In the genomic region with DNA sequence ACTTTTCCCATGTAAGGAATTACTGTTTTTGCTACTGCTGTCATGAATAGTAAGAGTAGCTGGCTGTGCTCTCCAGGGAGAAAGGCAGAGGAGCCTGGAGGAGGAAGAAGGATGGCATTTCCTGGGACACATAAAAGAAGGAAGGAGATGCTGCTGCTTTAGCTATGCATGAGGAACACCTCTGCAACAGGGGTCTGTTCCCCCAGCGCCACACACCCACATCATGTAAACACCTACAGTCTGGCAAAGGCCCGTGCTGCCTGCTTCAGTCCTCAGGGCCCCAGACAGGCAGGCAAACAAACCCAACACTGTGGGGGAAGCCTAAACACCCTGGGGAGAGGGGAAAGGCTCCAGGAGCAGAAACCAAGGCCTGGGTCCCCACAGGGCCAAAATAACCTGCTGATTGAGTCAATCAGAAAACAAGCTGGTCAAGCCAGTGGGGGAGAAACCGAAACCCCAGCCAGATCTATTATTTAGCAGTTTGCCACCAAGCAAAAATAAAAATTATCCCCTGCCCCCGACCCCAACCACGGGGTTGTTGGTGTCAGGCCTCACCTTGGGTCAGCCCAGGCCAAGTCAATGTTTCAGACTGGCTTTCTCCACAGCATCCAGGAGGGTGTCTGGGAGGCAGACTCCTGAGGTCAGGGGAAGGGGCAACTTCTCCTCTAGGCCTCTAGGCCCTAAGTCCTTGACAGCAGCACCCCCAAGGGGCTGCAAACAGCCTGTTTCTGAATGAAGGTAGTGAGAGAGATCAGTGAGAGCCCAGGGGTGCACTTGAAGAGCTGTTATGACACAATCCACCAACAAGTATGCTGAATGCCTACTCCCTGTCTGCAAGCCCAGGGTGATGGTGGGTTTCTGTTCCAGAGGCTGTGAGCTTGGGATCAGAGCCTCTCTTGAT, we compare ENCODE assay signal across 16 cellular contexts. TPM values are rescaled to one million over a fixed set of nuclear protein-coding genes. Genes with fewer than 3 reads are reported as not detected.
DNase-seq lines count a peak whose midpoint lies in the region; ATAC-seq and TF ChIP-seq lines count a peak whose summit lies in the region.
"Had no signal": no experiment of that assay in that cellular context is flagged by ENCODE, and none has a peak within 500 bp of the region (broad histone marks: within the 10 kb centered on the region; RNA-seq: fewer than 3 reads in every experiment).

No MANE protein-coding gene starts in this region.

- POLR2A ChIA-PET in PC-3 (lab: Charles Lee; ENCODE audit: unreplicated experiment) = no interaction called here

- H3K4me3 ChIP-seq in GM06990 (replicated peaks; ENCODE audit: low read depth, low read length) = no peak overlapping the region
- no peak overlapping the region for H3K4me3 ChIP-seq in GM23248
- H3K4me3 ChIP-seq in PC-3 (ENCODE audit: low read length) = no peak overlapping the region
- no peak overlapping the region for H3K4me3 ChIP-seq in sigmoid colon
- H3K4me3 ChIP-seq: mucosa of descending colon, transverse colon had no signal

- TF ChIP-seq POLR2A in sigmoid colon (IDR thresholded peaks at IDR 0.05) = no peak

- H3K79me2 ChIP-seq in GM23248 (ENCODE audit: insufficient read depth) (no peaks in the 10 kb centered on the region), PC-3 (ENCODE audit: low read length) (no peaks in the 10 kb centered on the region)

- 83 to 91% methylated on average over 5 of the region's 5 CpGs for WGBS in GM23248 (ENCODE audit: low coverage in 1 of 2, low lambda C conversion rate in 2 of 2, missing lambda C conversion rate in 2 of 2), 2 experiments
- 81 to 87% methylated on average over 5 of the region's 5 CpGs for WGBS in sigmoid colon, 2 donors

- H4K20me1 ChIP-seq in GM23248 (ENCODE audit: insufficient read depth) (no peaks in the 10 kb centered on the region), PC-3 (ENCODE audit: low read length) (no peaks in the 10 kb centered on the region)

- no peak overlapping the region for H3K4me3 Mint-ChIP-seq in nephron
- no peak overlapping the region for H3K4me3 Mint-ChIP-seq in activated T-cell treated with anti-CD3 and anti-CD28 coated beads, Interleukin-2, amount 50 U/mL, for 24 hours
- H3K4me3 Mint-ChIP-seq: activated CD4-positive, alpha-beta T cell treated with anti-CD3 and anti-CD28 coated beads, Interleukin-2, amount 10 ng/mL, durations not matched to agents 24 days and 14 days; T-cell had no signal

- BruUV-seq in PC-3 (replicated peaks; lab: Mats Ljungman, UMichigan) = no TSS peak

- in situ Hi-C loops in GM23248 (cut with MboI) = no loop called here

- H3F3A ChIP-seq in GM23248 (ENCODE audit: insufficient read depth) = peaks cover 54% of the 10 kb centered on the region
- no peaks in the 10 kb centered on the region for H3F3A ChIP-seq in PC-3 (ENCODE audit: low read length, unreplicated experiment)

- H3K9me2 ChIP-seq in GM23248 (ENCODE audit: insufficient read depth) = no peaks in the 10 kb centered on the region
- no peaks in the 10 kb centered on the region for H3K9me2 ChIP-seq in PC-3 (replicated peaks; ENCODE audit: low read length)

- peak overlapping the region; percentile 64; the same call in 1 of the 2 replicates for H2AFZ ChIP-seq in GM23248
- no peak overlapping the region for H2AFZ ChIP-seq in PC-3 (ENCODE audit: low read length)

- H3K9me3 ChIP-seq in GM23248 (ENCODE audit: low read depth) = no peaks in the 10 kb centered on the region
- H3K9me3 ChIP-seq in PC-3 (ENCODE audit: low read length) = no peaks in the 10 kb centered on the region
- no peaks in the 10 kb centered on the region for H3K9me3 ChIP-seq in sigmoid colon
- H3K9me3 ChIP-seq: mucosa of descending colon, transverse colon had no signal

- no peaks in the 10 kb centered on the region for H3K27me3 ChIP-seq in GM06990 (replicated peaks; ENCODE audit: control insufficient read depth, insufficient read depth, low read length)
- H3K27me3 ChIP-seq in GM23248 (replicated peaks; ENCODE audit: insufficient read depth) = no peaks in the 10 kb centered on the region
- H3K27me3 ChIP-seq in PC-3 (ENCODE audit: low read length) = no peaks in the 10 kb centered on the region
- no peaks in the 10 kb centered on the region for H3K27me3 ChIP-seq in sigmoid colon
- H3K27me3 ChIP-seq: transverse colon had no signal

- peaks cover 70% of the 10 kb centered on the region for H3K4me1 ChIP-seq in GM23248 (ENCODE audit: insufficient read depth)
- H3K4me1 ChIP-seq in PC-3 (ENCODE audit: insufficient read depth, low read length) = peaks cover 48% of the 10 kb centered on the region
- H3K4me1 ChIP-seq in sigmoid colon = peaks cover 0 to 32% (median 20%) of the 10 kb centered on the region in 4 donors

- intact Hi-C loops in PC-3 (cut with micrococcal nuclease) = no loop called here
- intact Hi-C loops in sigmoid colon (cut with DNase I) = no loop called here

- H3K27ac Mint-ChIP-seq in nephron = peak overlapping the region; percentile 43 to 81 (median 80)
- no peak overlapping the region for H3K27ac Mint-ChIP-seq in activated T-cell treated with anti-CD3 and anti-CD28 coated beads, Interleukin-2, amount 50 U/mL, for 24 hours
- H3K27ac Mint-ChIP-seq: activated CD4-positive, alpha-beta T cell treated with anti-CD3 and anti-CD28 coated beads, Interleukin-2, amount 10 ng/mL, durations not matched to agents 24 days and 14 days; activated T-helper 2 cell treated with anti-CD3 and anti-CD28 coated beads, Interferon-gamma antibody, Interleukin-2, Interleukin-4, amounts not matched to agents 10 μg/mL and 5 μg/mL and 100 μg/mL, durations not matched to agents 14 hours and 24 hours and 36 hours; T-cell had no signal

- DNase-seq in GM06990 (ENCODE audit: extremely low read depth, insufficient read length) = peak; percentile 44
- no peak for DNase-seq in GM23248
- no peak for DNase-seq in PC-3
- DNase-seq in T-helper 2 cell = no peak
- DNase-seq in amniotic stem cell (lab: John Stamatoyannopoulos, UW) = no peak
- DNase-seq in sigmoid colon = no peak
- DNase-seq in activated T-cell treated with anti-CD3 and anti-CD28 coated beads, Interleukin-2, amount 50 U/mL, for 24 hours = no peak
- DNase-seq: activated CD4-positive, alpha-beta T cell treated with anti-CD3 and anti-CD28 coated beads, Interleukin-2, amount 10 ng/mL, durations not matched to agents 24 days and 14 days; mucosa of descending colon; NCI-H1105 treated with DMSO at 0.1 percent for 48 hours; NCI-H510A; T-cell; transverse colon had no signal

- CTCF ChIA-PET in PC-3 (lab: Charles Lee) = no interaction called here

- no peaks in the 10 kb centered on the region for H3K36me3 Mint-ChIP-seq in nephron (ENCODE audit: low read depth)
- no peaks in the 10 kb centered on the region for H3K36me3 Mint-ChIP-seq in activated T-cell treated with anti-CD3 and anti-CD28 coated beads, Interleukin-2, amount 50 U/mL, for 24 hours (ENCODE audit: low read depth)
- H3K36me3 Mint-ChIP-seq: T-cell had no signal

- H3K27ac ChIP-seq in GM23248 = peak overlapping the region; percentile 70
- peak overlapping the region; percentile 65 for H3K27ac ChIP-seq in PC-3 (ENCODE audit: low read length)
- no peak overlapping the region for H3K27ac ChIP-seq in sigmoid colon
- H3K27ac ChIP-seq: transverse colon had no signal

- TF ChIP-seq CTCF in GM06990 (IDR thresholded peaks at IDR 0.05; ENCODE audit: insufficient read depth, low read length, poor library complexity, severe bottlenecking) (peak; percentile 34), PC-3 (conservative IDR thresholded peaks at IDR 0.05; ENCODE audit: low read depth, low read length) (no peak), nephron (IDR thresholded peaks at IDR 0.05; ENCODE audit: unreplicated experiment in 3 of 3) (no peak), sigmoid colon (IDR thresholded peaks at IDR 0.05) (no peak)

- H3K4me2 ChIP-seq in GM23248 (ENCODE audit: unreplicated experiment) (no peak overlapping the region), PC-3 (ENCODE audit: low read length) (no peak overlapping the region)

- no peaks in the 10 kb centered on the region for H3K9me3 Mint-ChIP-seq in nephron
- H3K9me3 Mint-ChIP-seq in activated T-cell treated with anti-CD3 and anti-CD28 coated beads, Interleukin-2, amount 50 U/mL, for 24 hours = no peaks in the 10 kb centered on the region
- H3K9me3 Mint-ChIP-seq: activated CD4-positive, alpha-beta T cell treated with anti-CD3 and anti-CD28 coated beads, Interleukin-2, amount 10 ng/mL, durations not matched to agents 24 days and 14 days; activated T-helper 2 cell treated with anti-CD3 and anti-CD28 coated beads, Interferon-gamma antibody, Interleukin-2, Interleukin-4, amounts not matched to agents 10 μg/mL and 5 μg/mL and 100 μg/mL, durations not matched to agents 14 hours and 24 hours and 36 hours; T-cell had no signal

- peaks cover 7% of the 10 kb centered on the region for H3K27me3 Mint-ChIP-seq in nephron (ENCODE audit: low read depth)
- H3K27me3 Mint-ChIP-seq in activated T-cell treated with anti-CD3 and anti-CD28 coated beads, Interleukin-2, amount 50 U/mL, for 24 hours = peaks cover 14% of the 10 kb centered on the region

- peaks cover 64% of the 10 kb centered on the region for H3K4me1 Mint-ChIP-seq in nephron
- H3K4me1 Mint-ChIP-seq in activated T-cell treated with anti-CD3 and anti-CD28 coated beads, Interleukin-2, amount 50 U/mL, for 24 hours (ENCODE audit: low read depth) = peaks cover under 1% of the 10 kb centered on the region

- H3K36me3 ChIP-seq in GM06990 (ENCODE audit: control insufficient read depth, insufficient read depth, low read length) (no peaks in the 10 kb centered on the region), GM23248 (ENCODE audit: low read depth) (no peaks in the 10 kb centered on the region), PC-3 (ENCODE audit: low read depth, low read length) (no peaks in the 10 kb centered on the region), sigmoid colon (no peaks in the 10 kb centered on the region)
- H3K36me3 ChIP-seq: transverse colon had no signal

- H3K9ac ChIP-seq in GM23248 (no peak overlapping the region), PC-3 (ENCODE audit: low read length) (no peak overlapping the region)

- no peak for TF ChIP-seq EP300 in sigmoid colon (IDR thresholded peaks at IDR 0.05)

- ATAC-seq in PC-3 = no peak
- ATAC-seq: mucosa of descending colon, T-cell had no signal

RNA-seq across cellular contexts. Expression of a gene that starts 34.6 kb away (rescaled TPM):
- 31.5 and 31.6 TPM in 2 replicates for total RNA-seq in GM23248 (2014; rRNA removed; shearing (Covaris generic))
- polyA plus RNA-seq in GM23248 (2016; fragmentation: Nextera tagmentation; extraction: Ambion mirVana) (21.6 and 24.0 TPM in 2 replicates), sigmoid colon (under 1 TPM in 1 of 3 donors, not detected in 2; 0.29 TPM)
- total RNA-seq in PC-3 (2014; rRNA removed) (1.5 and 2.4 TPM in 2 replicates), sigmoid colon (10 to 100 TPM in 1 of 4 donors, 1 to 10 TPM in 3; 2.1 to 12.7 (median 5.3) TPM)
- total RNA-seq: activated T-helper 2 cell treated with anti-CD3 and anti-CD28 coated beads, Interferon-gamma antibody, Interleukin-2, Interleukin-4, amounts not matched to agents 10 μg/mL and 5 μg/mL and 100 μg/mL, durations not matched to agents 14 hours and 24 hours and 36 hours had no signal

RNA-seq across cellular contexts. Expression of a gene that starts 38.0 kb away (rescaled TPM):
- not detected in 2 replicates for total RNA-seq in GM23248 (2014; rRNA removed; shearing (Covaris generic))
- not detected in 2 replicates for polyA plus RNA-seq in GM23248 (2016; fragmentation: Nextera tagmentation; extraction: Ambion mirVana)
- total RNA-seq in PC-3 (2014; rRNA removed) = 1.3 and 1.7 TPM in 2 replicates
- total RNA-seq in sigmoid colon = under 1 TPM in 1 of 4 donors, not detected in 3; 0.66 TPM
- not detected for polyA plus RNA-seq in sigmoid colon
- total RNA-seq: activated CD4-positive, alpha-beta T cell treated with anti-CD3 and anti-CD28 coated beads, Interleukin-2, amount 10 ng/mL, durations not matched to agents 24 days and 14 days; activated T-helper 2 cell treated with anti-CD3 and anti-CD28 coated beads, Interferon-gamma antibody, Interleukin-2, Interleukin-4, amounts not matched to agents 10 μg/mL and 5 μg/mL and 100 μg/mL, durations not matched to agents 14 hours and 24 hours and 36 hours; fibroblast of villous mesenchyme; mucosa of descending colon; T-cell had no signal

Comparison
In these comparisons a context has a peak if more than half of its experiments do, and no peak if none do; other contexts are left out.
1. H3K27ac ChIP-seq: peak in GM23248 (single experiment) and PC-3 (single experiment); none in sigmoid colon (0 of 4).